In genomic region chr7:77121860-77122681, GRCh38 we compare ENCODE assay signal across 8 cellular contexts. TPM values are rescaled to one million over a fixed set of nuclear protein-coding genes. Genes with fewer than 3 reads are reported as not detected.
DNase-seq lines count a peak whose midpoint lies in the region; ATAC-seq and TF ChIP-seq lines count a peak whose summit lies in the region.
"Not testable (repeated sequence)": the region's sequence is repeated elsewhere in the genome, so short reads cannot be mapped to it uniquely, and the experiment has no call there.

TSS of gene CCDC146 (plus strand) at chr7:77122615. CDS start at chr7:77167669, 45,054 bp downstream.

- not testable (repeated sequence) for H3K36me3 ChIP-seq in CD4-positive, CD25-positive, alpha-beta regulatory T cell (ENCODE audit: control insufficient read depth, insufficient read depth, low read length); duodenal mucosa (ENCODE audit: control insufficient read depth in 1 of 2, insufficient read depth in 2 of 2, low read length in 2 of 2); right lobe of liver

- H3K9ac ChIP-seq in duodenal mucosa (ENCODE audit: low read depth in 1 of 2, low read length in 2 of 2), result peak within 1 kb of the TSS; percentile 61 to 66

- not testable (repeated sequence) for H3K4me1 ChIP-seq in CD4-positive, CD25-positive, alpha-beta regulatory T cell (ENCODE audit: control insufficient read depth, insufficient read depth, low read length, poor library complexity, severe bottlenecking); duodenal mucosa (ENCODE audit: control insufficient read depth in 1 of 2, insufficient read depth in 2 of 2, low read length in 2 of 2); right lobe of liver

- peak; percentile 99 for ATAC-seq in CD4-positive, CD25-positive, alpha-beta regulatory T cell (ENCODE audit: low read depth in 2 of 2)
- ATAC-seq in GM19467 (IDR thresholded peaks at IDR 0.05; ENCODE audit: unreplicated experiment) (peak; percentile 96), right lobe of liver (peak; percentile 97 to 99 (median 98))

- intact Hi-C loops in activated CD4-positive, alpha-beta memory T cell treated with anti-CD3 and anti-CD28 coated beads for 36 hours (cut with micrococcal nuclease), result loop anchor here (1.0 to 5.0 kb wide), 5 partner anchors 125 to 675 kb away; partner anchors contain the start of genes PHTF2 and TMEM60
- intact Hi-C loops in right lobe of liver (cut with DNase I), result not testable (repeated sequence)

- not testable (repeated sequence) for H3K27me3 ChIP-seq in CD4-positive, CD25-positive, alpha-beta regulatory T cell (ENCODE audit: control insufficient read depth, insufficient read depth, low read length); HL-60 (ENCODE audit: insufficient read depth, poor library complexity, severe bottlenecking); duodenal mucosa (ENCODE audit: control insufficient read depth in 1 of 2, insufficient read depth in 2 of 2, low read length in 2 of 2); right lobe of liver

- H3K4me3 ChIP-seq in CD4-positive, CD25-positive, alpha-beta regulatory T cell (ENCODE audit: low read depth, low read length), result peak within 1 kb of the TSS; percentile 80
- H3K4me3 ChIP-seq in HL-60 (replicated peaks; ENCODE audit: insufficient read depth, low read length) (peak within 1 kb of the TSS; percentile 94), duodenal mucosa (ENCODE audit: low read depth in 1 of 2, low read length in 2 of 2) (peak within 1 kb of the TSS; percentile 76 to 84), right lobe of liver (peak within 1 kb of the TSS; percentile 52 to 79 (median 66))

- 0% methylated on average over 14 of the region's 50 CpGs for WGBS in right lobe of liver (ENCODE audit: insufficient coverage, low coverage, low lambda C conversion rate, missing lambda C conversion rate)

- H3K9me3 ChIP-seq in CD4-positive, CD25-positive, alpha-beta regulatory T cell (ENCODE audit: control insufficient read depth in 2 of 2, low read length in 2 of 2); duodenal mucosa (ENCODE audit: control insufficient read depth in 1 of 2, low read length in 2 of 2); right lobe of liver: not testable (repeated sequence)

- H3K27ac Mint-ChIP-seq in CD4-positive, CD25-positive, alpha-beta regulatory T cell, result peak within 1 kb of the TSS; percentile 74 to 91 (median 76)
- H3K27ac Mint-ChIP-seq in activated CD4-positive, alpha-beta memory T cell treated with anti-CD3 and anti-CD28 coated beads for 36 hours, result not testable (repeated sequence)

- peak; percentile 95 to 99 (median 96) for DNase-seq in CD4-positive, CD25-positive, alpha-beta regulatory T cell
- DNase-seq in HL-60 (ENCODE audit: low read depth in 1 of 2, low spot score in 1 of 2), result peak; percentile 98 to 100
- DNase-seq in NCI-H82 treated with DMSO at 0.1 percent for 48 hours (lab: John Stamatoyannopoulos, UW; ENCODE audit: unreplicated experiment), result peak; percentile 99
- peak; percentile 97 for DNase-seq in activated CD4-positive, alpha-beta memory T cell treated with anti-CD3 and anti-CD28 coated beads for 36 hours
- DNase-seq in right lobe of liver, result peak; percentile 97 to 100 (median 99)
- peak; percentile 89 for DNase-seq in stimulated activated CD4-positive, alpha-beta T cell treated with anti-CD3 and anti-CD28 coated beads, Interleukin-4, amount 100 ng/mL, for 1 hour

- CTCF ChIA-PET in activated CD4-positive, alpha-beta memory T cell treated with anti-CD3 and anti-CD28 coated beads for 36 hours (lab: Charles Lee), result interaction anchor here (1.1 to 1.2 kb wide), 3 partner anchors 125 to 637 kb away, joined by 3 to 20 read pairs (median 6); no protein-coding TSS in a partner anchor

- TF ChIP-seq CTCF in HL-60 (IDR thresholded peaks at IDR 0.05; ENCODE audit: insufficient read depth, low read length); right lobe of liver (IDR thresholded peaks at IDR 0.05): not testable (repeated sequence)

- H3K27ac ChIP-seq in CD4-positive, CD25-positive, alpha-beta regulatory T cell (ENCODE audit: insufficient read depth, low read length, poor library complexity, severe bottlenecking), result peak within 1 kb of the TSS; percentile 66
- peak within 1 kb of the TSS; percentile 55 for H3K27ac ChIP-seq in HL-60 (replicated peaks)
- not testable (repeated sequence) for H3K27ac ChIP-seq in duodenal mucosa (ENCODE audit: low read depth, low read length)
- peak within 1 kb of the TSS; percentile 61 to 89 (median 88) for H3K27ac ChIP-seq in right lobe of liver

- H3K27me3 Mint-ChIP-seq in CD4-positive, CD25-positive, alpha-beta regulatory T cell; activated CD4-positive, alpha-beta memory T cell treated with anti-CD3 and anti-CD28 coated beads for 36 hours: not testable (repeated sequence)

- H3K36me3 Mint-ChIP-seq in CD4-positive, CD25-positive, alpha-beta regulatory T cell; activated CD4-positive, alpha-beta memory T cell treated with anti-CD3 and anti-CD28 coated beads for 36 hours: not testable (repeated sequence)

- H3K4me1 Mint-ChIP-seq in CD4-positive, CD25-positive, alpha-beta regulatory T cell, result peaks cover 6 to 20% (median 11%) of the 10 kb centered on the region in 4 donors
- H3K4me1 Mint-ChIP-seq in activated CD4-positive, alpha-beta memory T cell treated with anti-CD3 and anti-CD28 coated beads for 36 hours (ENCODE audit: low read depth), result peaks cover 15% of the 10 kb centered on the region

- H3K4me3 Mint-ChIP-seq in CD4-positive, CD25-positive, alpha-beta regulatory T cell, result peak within 1 kb of the TSS; percentile 57 to 94 (median 90)
- H3K4me3 Mint-ChIP-seq in activated CD4-positive, alpha-beta memory T cell treated with anti-CD3 and anti-CD28 coated beads for 36 hours, result peak within 1 kb of the TSS; percentile 82

- H3K9me3 Mint-ChIP-seq in CD4-positive, CD25-positive, alpha-beta regulatory T cell; activated CD4-positive, alpha-beta memory T cell treated with anti-CD3 and anti-CD28 coated beads for 36 hours: not testable (repeated sequence)

- TF ChIP-seq POLR2A in right lobe of liver (IDR thresholded peaks at IDR 0.05), result not testable (repeated sequence)

- POLR2A ChIA-PET in activated CD4-positive, alpha-beta memory T cell treated with anti-CD3 and anti-CD28 coated beads for 36 hours (lab: Charles Lee), result not testable (repeated sequence)

RNA-seq across cellular contexts. Expression of gene CCDC146, which starts in this region (rescaled TPM):
- total RNA-seq in CD4-positive, CD25-positive, alpha-beta regulatory T cell, result 20.1 TPM
- 1 to 10 TPM; 1.4 to 3.2 (median 2.6) TPM for polyA plus RNA-seq in CD4-positive, CD25-positive, alpha-beta regulatory T cell
- total RNA-seq in activated CD4-positive, alpha-beta memory T cell treated with anti-CD3 and anti-CD28 coated beads for 36 hours, result 1 to 10 TPM; 1.0 to 1.8 TPM
- 1 to 10 TPM; 2.6 to 7.2 (median 4.0) TPM for total RNA-seq in right lobe of liver
